Comparison of ENCODE assay signal across 18 cellular contexts in the genomic region with DNA sequence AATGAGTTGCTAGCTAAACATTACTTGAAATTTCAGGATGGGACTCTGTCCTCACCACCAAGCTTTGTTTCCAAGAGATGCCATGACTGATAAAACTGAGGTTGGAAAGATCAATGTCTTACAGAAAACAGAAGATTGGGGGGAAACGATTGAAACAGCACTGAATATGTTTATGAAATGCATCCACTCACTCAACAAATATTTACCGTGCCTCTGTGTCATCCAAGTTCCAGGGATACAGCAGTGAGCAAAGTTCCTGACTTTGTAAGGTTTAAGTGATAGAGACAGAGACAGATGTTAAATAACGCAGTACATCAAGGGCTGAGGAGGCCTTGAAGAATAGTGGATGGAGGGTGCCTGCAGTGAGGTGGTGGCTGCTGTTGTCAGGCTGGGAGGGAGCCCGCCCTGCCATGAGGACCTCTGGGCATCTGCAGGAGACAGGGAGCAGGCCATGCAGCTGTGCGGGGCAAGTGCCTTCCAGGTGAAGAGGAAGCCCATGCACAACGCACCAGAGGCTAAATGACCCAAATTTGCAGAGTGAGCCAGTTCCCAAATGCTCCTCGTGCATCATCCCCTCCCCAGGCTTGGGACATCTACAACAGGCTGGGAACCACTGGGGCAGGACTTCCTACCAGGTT.
DNase-seq lines count a peak whose midpoint lies in the region; ATAC-seq and TF ChIP-seq lines count a peak whose summit lies in the region.
"Had no signal": no experiment of that assay in that cellular context is flagged by ENCODE, and none has a peak within 500 bp of the region (broad histone marks: within the 10 kb centered on the region; RNA-seq: fewer than 3 reads in every experiment).

No MANE protein-coding gene starts in this region.

- peak overlapping the region; percentile 66 for H3K27ac Mint-ChIP-seq in Caco-2 (ENCODE audit: unreplicated experiment)
- peak overlapping the region; percentile 45; the same call in 1 of the 2 replicates for H3K27ac Mint-ChIP-seq in HFFc6

- H3K9me3 ChIP-seq in Caco-2 (no peaks in the 10 kb centered on the region), SJSA1 (replicated peaks) (no peaks in the 10 kb centered on the region), liver (ENCODE audit: control insufficient read depth in 4 of 4, low read length in 3 of 4) (no peaks in the 10 kb centered on the region)

- 62% methylated on average over 7 of the region's 7 CpGs for WGBS in liver

- H3K36me3 Mint-ChIP-seq in Caco-2 (ENCODE audit: insufficient read depth, unreplicated experiment) (no peaks in the 10 kb centered on the region), HFFc6 (ENCODE audit: low read depth) (peaks cover 16% of the 10 kb centered on the region)

- no peak overlapping the region for H3K4me3 ChIP-seq in Caco-2 (ENCODE audit: low read depth, low read length)
- H3K4me3 ChIP-seq in SJSA1: no peak overlapping the region
- no peak overlapping the region for H3K4me3 ChIP-seq in liver (ENCODE audit: low read depth in 1 of 3, low read length in 3 of 3)
- H3K4me3 ChIP-seq: SK-N-MC had no signal

- H3K4me3 Mint-ChIP-seq in Caco-2 (ENCODE audit: unreplicated experiment) (no peak overlapping the region), HFFc6 (no peak overlapping the region)

- no TSS peak for BruUV-seq in Caco-2 (replicated peaks; lab: Mats Ljungman, UMichigan)

- CTCF ChIA-PET in Caco-2 (lab: Charles Lee): interaction anchor here (1.4 kb wide), 1 partner anchor 59 kb away, joined by 3 read pairs; no protein-coding TSS in a partner anchor

- H3K4me1 Mint-ChIP-seq in Caco-2 (ENCODE audit: low read depth, unreplicated experiment) (peaks cover 25% of the 10 kb centered on the region), HFFc6 (ENCODE audit: low read depth) (peaks cover 44% of the 10 kb centered on the region)

- peak in 1 of 2 donors; percentile 8 for TF ChIP-seq RAD21 in liver (IDR thresholded peaks at IDR 0.05)

- H3K27me3 ChIP-seq in Caco-2 (replicated peaks; ENCODE audit: control insufficient read depth, insufficient read depth, low read length) (no peaks in the 10 kb centered on the region), SJSA1 (replicated peaks) (no peaks in the 10 kb centered on the region), liver (ENCODE audit: control insufficient read depth in 4 of 4, insufficient read depth in 4 of 4, low read length in 3 of 4) (no peaks in the 10 kb centered on the region)

- DNase-seq in Caco-2 (no peak), HFFc6 (peak; percentile 23), SJSA1 (ENCODE audit: low read depth in 1 of 2, low spot score in 2 of 2) (no peak), SKM-1 (lab: John Stamatoyannopoulos, UW; ENCODE audit: unreplicated experiment) (no peak)
- DNase-seq: Calu3, DMS79 treated with DMSO at 0.1 percent for 48 hours, GF-D8, MV-4-11, NCI-H1436, NCI-H2029 treated with DMSO at 0.1 percent for 48 hours, NCI-H2171 treated with DMSO at 0.1 percent for 48 hours, NCI-H748 treated with DMSO at 0.1 percent for 48 hours had no signal

- no peak for TF ChIP-seq CTCF in Caco-2 (IDR thresholded peaks at IDR 0.05; ENCODE audit: insufficient read depth in 1 of 2, low read depth in 1 of 2, low read length in 1 of 2, severe bottlenecking in 1 of 2, unreplicated experiment in 1 of 2)
- TF ChIP-seq CTCF in HFFc6 (IDR thresholded peaks at IDR 0.05): no peak
- no peak for TF ChIP-seq CTCF in liver (IDR thresholded peaks at IDR 0.05; ENCODE audit: low read depth, low read length, missing input control)

- H3K4me1 ChIP-seq in Caco-2 (peaks cover 37% of the 10 kb centered on the region), SJSA1 (replicated peaks) (peaks cover 40% of the 10 kb centered on the region), liver (ENCODE audit: control insufficient read depth in 4 of 4, insufficient read depth in 4 of 4, low read length in 3 of 4) (peaks cover 14 to 43% (median 30%) of the 10 kb centered on the region in 4 donors)

- H3K27me3 Mint-ChIP-seq in Caco-2 (ENCODE audit: insufficient read depth, unreplicated experiment): no peaks in the 10 kb centered on the region
- H3K27me3 Mint-ChIP-seq in HFFc6 (ENCODE audit: insufficient read depth): no peaks in the 10 kb centered on the region; the same call in 1 of the 2 replicates

- H3K9ac ChIP-seq in liver (ENCODE audit: low read depth in 1 of 2, low read length in 2 of 2): no peak overlapping the region

- H3K27ac ChIP-seq in SJSA1: peak overlapping the region; percentile 42; the same call in 1 of the 2 replicates
- peak overlapping the region; percentile 45 for H3K27ac ChIP-seq in liver (ENCODE audit: low read depth in 1 of 2, low read length in 2 of 2)
- H3K27ac ChIP-seq: SK-N-MC had no signal

- intact Hi-C loops in Caco-2 (cut with micrococcal nuclease; ENCODE audit: unreplicated experiment): loop anchor here (10.0 kb wide), 1 partner anchor 194 kb away; no protein-coding TSS in a partner anchor

- H3K9me3 Mint-ChIP-seq in Caco-2 (ENCODE audit: unreplicated experiment) (no peaks in the 10 kb centered on the region), HFFc6 (no peaks in the 10 kb centered on the region)

- POLR2A ChIA-PET in Caco-2 (lab: Charles Lee): interaction anchor here (0.7 kb wide), 1 partner anchor 465 kb away, joined by 3 read pairs; no protein-coding TSS in a partner anchor

- ATAC-seq in HG03095 (IDR thresholded peaks at IDR 0.05; ENCODE audit: unreplicated experiment): no peak
- ATAC-seq in HG02798 (IDR thresholded peaks at IDR 0.05; ENCODE audit: poor library complexity, unreplicated experiment): no peak
- no peak for ATAC-seq in GM19455 (IDR thresholded peaks at IDR 0.05; ENCODE audit: unreplicated experiment)
- ATAC-seq: Right ventricle myocardium inferior had no signal

- H3K36me3 ChIP-seq in Caco-2 (ENCODE audit: control insufficient read depth, insufficient read depth, low read length) (no peaks in the 10 kb centered on the region), SJSA1 (no peaks in the 10 kb centered on the region), liver (ENCODE audit: control insufficient read depth in 4 of 4, insufficient read depth in 3 of 4, low read depth in 1 of 4, low read length in 3 of 4) (no peaks in the 10 kb centered on the region)

TF ChIP-seq in liver, 16 proteins besides CTCF, POLR2A, EP300 and RAD21:
- TF ChIP-seq HNF4A (conservative IDR thresholded peaks at IDR 0.05): peak; percentile 49 to 63
- peak in 1 of 2 donors; percentile 60 for TF ChIP-seq JUND (IDR thresholded peaks at IDR 0.05)
- no peak for TF ChIP-seq YY1 (IDR thresholded peaks at IDR 0.05)
- TF ChIP-seq, protein P1, sequence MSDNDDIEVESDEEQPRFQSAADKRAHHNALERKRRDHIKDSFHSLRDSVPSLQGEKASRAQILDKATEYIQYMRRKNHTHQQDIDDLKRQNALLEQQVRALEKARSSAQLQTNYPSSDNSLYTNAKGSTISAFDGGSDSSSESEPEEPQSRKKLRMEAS (IDR thresholded peaks at IDR 0.05): no peak
- TF ChIP-seq SP1 (IDR thresholded peaks at IDR 0.05): no peak
- no peak for TF ChIP-seq NR2F2 (IDR thresholded peaks at IDR 0.05)
- TF ChIP-seq FOXA2 (IDR thresholded peaks at IDR 0.05): peak; percentile 27
- TF ChIP-seq RXRA (IDR thresholded peaks at IDR 0.05): peak; percentile 11 to 60
- TF ChIP-seq FOXA1 (IDR thresholded peaks at IDR 0.05): peak; percentile 22
- TF ChIP-seq EGR1 (IDR thresholded peaks at IDR 0.05; ENCODE audit: low read depth in 2 of 2): no peak
- no peak for TF ChIP-seq TAF1 (conservative IDR thresholded peaks at IDR 0.05)
TF ChIP-seq in liver: peak in this region for 5.
